1 cellular context compared by ENCODE assay signal in genomic region chr1:178532392-178532791, GRCh38.
TF ChIP-seq lines count a peak whose summit lies in the region.

No MANE protein-coding gene starts in this region.

TF ChIP-seq in GM23338, 12 proteins besides CTCF, POLR2A, EP300 and RAD21:
- TF ChIP-seq ZNF462 (CRISPR knock-in tag; IDR thresholded peaks at IDR 0.05): no peak
- TF ChIP-seq JUNB (IDR thresholded peaks at IDR 0.05; ENCODE audit: unreplicated experiment): no peak
